Comparison of ENCODE assay signal across 1 cellular context in the genomic region with DNA sequence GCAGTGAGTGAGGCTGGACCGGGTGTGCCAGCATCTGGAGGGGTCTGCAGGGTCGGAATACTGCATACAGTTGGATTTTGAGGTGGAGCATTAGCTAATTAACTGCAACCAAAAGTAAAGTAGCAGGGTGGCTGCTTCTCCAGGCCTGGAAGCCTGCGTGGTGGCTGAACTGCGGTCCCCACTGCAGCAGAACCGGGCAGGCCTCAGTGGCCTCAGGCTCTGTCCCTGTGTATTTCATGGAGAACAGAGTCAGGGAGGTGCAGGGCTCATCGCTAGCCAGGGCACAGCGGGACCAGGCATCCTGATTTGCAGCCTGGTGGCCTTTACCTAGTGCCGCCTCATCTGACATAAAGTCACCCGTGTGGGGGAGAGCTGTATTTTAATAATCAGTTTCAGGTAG.
TF ChIP-seq lines count a peak whose summit lies in the region.

No MANE protein-coding gene starts in this region.

TF ChIP-seq in IMR-90, 13 proteins besides CTCF, POLR2A, EP300 and RAD21 (continued from another document):
- TF ChIP-seq CEBPB (IDR thresholded peaks at IDR 0.05; ENCODE audit: low read depth, low read length) (no peak), RFX5 (IDR thresholded peaks at IDR 0.05; ENCODE audit: low read depth, low read length) (no peak), NFE2L2 (IDR thresholded peaks at IDR 0.05; ENCODE audit: low read depth, low read length) (no peak)
- TF ChIP-seq, protein P1, sequence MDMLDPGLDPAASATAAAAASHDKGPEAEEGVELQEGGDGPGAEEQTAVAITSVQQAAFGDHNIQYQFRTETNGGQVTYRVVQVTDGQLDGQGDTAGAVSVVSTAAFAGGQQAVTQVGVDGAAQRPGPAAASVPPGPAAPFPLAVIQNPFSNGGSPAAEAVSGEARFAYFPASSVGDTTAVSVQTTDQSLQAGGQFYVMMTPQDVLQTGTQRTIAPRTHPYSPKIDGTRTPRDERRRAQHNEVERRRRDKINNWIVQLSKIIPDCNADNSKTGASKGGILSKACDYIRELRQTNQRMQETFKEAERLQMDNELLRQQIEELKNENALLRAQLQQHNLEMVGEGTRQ (IDR thresholded peaks at IDR 0.05; ENCODE audit: low read depth, low read length): no peak
TF ChIP-seq in IMR-90: peak in this region for 0.
